8 cellular contexts compared by ENCODE assay signal in the genomic region with DNA sequence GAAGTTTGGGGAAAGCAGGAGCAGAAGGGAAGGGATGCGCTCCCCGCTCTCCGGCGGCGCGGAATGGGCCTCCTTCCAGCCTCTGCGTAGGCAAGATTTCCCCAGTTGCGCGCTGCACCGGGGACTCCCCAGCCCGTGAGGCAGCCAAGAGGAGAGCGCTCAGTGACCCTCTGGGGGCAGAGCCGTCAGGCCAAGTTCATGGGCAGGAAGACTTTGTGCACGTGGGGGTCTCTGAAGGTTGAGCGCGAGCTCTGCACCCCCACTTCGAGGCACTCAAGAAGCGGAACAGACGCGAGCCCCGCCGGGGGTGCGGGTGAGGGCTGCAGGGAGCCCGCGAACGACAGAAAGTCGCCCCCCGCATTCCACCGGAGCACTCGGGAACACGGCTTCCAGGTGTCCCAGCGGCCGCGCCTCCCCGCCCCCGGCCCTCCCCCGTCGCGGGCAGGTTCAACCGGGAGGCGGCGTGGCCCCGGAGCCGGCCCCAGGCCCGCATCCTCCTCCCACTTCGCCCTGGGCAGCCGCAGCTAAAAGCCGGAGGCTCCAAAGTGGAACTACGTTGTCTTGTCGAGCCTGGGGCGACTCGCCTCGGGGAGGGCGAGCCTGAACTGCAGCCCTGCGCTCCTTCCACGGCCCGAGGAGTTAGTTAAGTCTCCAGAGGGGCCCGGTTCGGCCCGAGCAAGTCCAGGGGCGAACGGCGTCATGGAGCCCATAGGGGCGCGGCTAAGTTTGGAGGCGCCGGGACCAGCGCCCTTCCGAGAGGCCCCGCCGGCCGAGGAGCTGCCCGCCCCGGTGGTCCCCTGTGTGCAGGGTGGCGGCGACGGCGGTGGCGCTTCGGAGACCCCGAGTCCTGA. TPM values are rescaled to one million over a fixed set of nuclear protein-coding genes. Genes with fewer than 3 reads are reported as not detected.
DNase-seq lines count a peak whose midpoint lies in the region; ATAC-seq and TF ChIP-seq lines count a peak whose summit lies in the region.

A gene (plus strand): TSS at position 555 of the 851 bp plus-strand sequence. CDS start 145 bp downstream, at position 700.

- TF ChIP-seq CTCF in psoas muscle (IDR thresholded peaks at IDR 0.05): no peak

- no peak within 1 kb of the TSS for H3K27ac Mint-ChIP-seq in activated T-helper 2 cell treated with anti-CD3 and anti-CD28 coated beads, Interferon-gamma antibody, Interleukin-2, Interleukin-4, amounts not matched to agents 10 μg/mL and 5 μg/mL and 100 μg/mL, durations not matched to agents 14 hours and 24 hours and 36 hours

- no peaks in the 10 kb centered on the region for H3K9me3 ChIP-seq in psoas muscle

- peaks cover 0 to 25% (median 5%) of the 10 kb centered on the region in 3 donors for H3K27me3 ChIP-seq in psoas muscle (ENCODE audit: insufficient read depth in 3 of 3, low read length in 2 of 3)

- H3K36me3 Mint-ChIP-seq in activated T-helper 2 cell treated with anti-CD3 and anti-CD28 coated beads, Interferon-gamma antibody, Interleukin-2, Interleukin-4, amounts not matched to agents 10 μg/mL and 5 μg/mL and 100 μg/mL, durations not matched to agents 14 hours and 24 hours and 36 hours (ENCODE audit: low read depth): no peaks in the 10 kb centered on the region

- ATAC-seq in GM21529 (IDR thresholded peaks at IDR 0.05; ENCODE audit: unreplicated experiment) (peak; percentile 47), left ventricle myocardium superior (peak; percentile 76), psoas muscle (peak; percentile 61 to 80 (median 72)), GM18858 (IDR thresholded peaks at IDR 0.05; ENCODE audit: unreplicated experiment) (no peak)

- H3K4me1 ChIP-seq in psoas muscle: peaks cover 3% of the 10 kb centered on the region

- intact Hi-C loops in activated T-helper 2 cell treated with anti-CD3 and anti-CD28 coated beads, Interferon-gamma antibody, Interleukin-2, Interleukin-4, amounts not matched to agents 10 μg/mL and 5 μg/mL and 100 μg/mL, durations not matched to agents 14 hours and 24 hours and 36 hours (cut with micrococcal nuclease): loop anchor here (5.0 kb wide), 1 partner anchor 917 kb away; no protein-coding TSS in a partner anchor
- intact Hi-C loops in left ventricle myocardium superior (cut with micrococcal nuclease): no loop called here
- intact Hi-C loops in psoas muscle (cut with DNase I): no loop called here

- H3K27me3 Mint-ChIP-seq in activated T-helper 2 cell treated with anti-CD3 and anti-CD28 coated beads, Interferon-gamma antibody, Interleukin-2, Interleukin-4, amounts not matched to agents 10 μg/mL and 5 μg/mL and 100 μg/mL, durations not matched to agents 14 hours and 24 hours and 36 hours (ENCODE audit: low read depth): peaks cover 65% of the 10 kb centered on the region

- H3K4me3 Mint-ChIP-seq in activated T-helper 2 cell treated with anti-CD3 and anti-CD28 coated beads, Interferon-gamma antibody, Interleukin-2, Interleukin-4, amounts not matched to agents 10 μg/mL and 5 μg/mL and 100 μg/mL, durations not matched to agents 14 hours and 24 hours and 36 hours (ENCODE audit: low read depth): peak within 1 kb of the TSS; percentile 76

- H3K4me3 ChIP-seq in psoas muscle: peak within 1 kb of the TSS; percentile 84

- no peaks in the 10 kb centered on the region for H3K9me3 Mint-ChIP-seq in activated T-helper 2 cell treated with anti-CD3 and anti-CD28 coated beads, Interferon-gamma antibody, Interleukin-2, Interleukin-4, amounts not matched to agents 10 μg/mL and 5 μg/mL and 100 μg/mL, durations not matched to agents 14 hours and 24 hours and 36 hours

- WGBS in psoas muscle, 3 donors: 0 to 2% (median 1%) methylated on average over 53 to 81 of the region's 81 CpGs

- peak within 1 kb of the TSS; percentile 71 for H3K27ac ChIP-seq in psoas muscle

- H3K4me1 Mint-ChIP-seq in activated T-helper 2 cell treated with anti-CD3 and anti-CD28 coated beads, Interferon-gamma antibody, Interleukin-2, Interleukin-4, amounts not matched to agents 10 μg/mL and 5 μg/mL and 100 μg/mL, durations not matched to agents 14 hours and 24 hours and 36 hours (ENCODE audit: low read depth): no peaks in the 10 kb centered on the region

- DNase-seq in Daoy (ENCODE audit: low read depth): peak; percentile 67
- peak; percentile 30 for DNase-seq in LHCN-M2 (ENCODE audit: low read depth)
- DNase-seq in activated T-helper 2 cell treated with anti-CD3 and anti-CD28 coated beads, Interferon-gamma antibody, Interleukin-2, Interleukin-4, amounts not matched to agents 10 μg/mL and 5 μg/mL and 100 μg/mL, durations not matched to agents 14 hours and 24 hours and 36 hours (ENCODE audit: low spot score): no peak
- peak; percentile 76 for DNase-seq in left ventricle myocardium superior
- DNase-seq in psoas muscle: peak; percentile 67 to 77
- DNase-seq in NCI-H1092 (lab: John Stamatoyannopoulos, UW): no peak

- H3K36me3 ChIP-seq in psoas muscle (ENCODE audit: insufficient read depth in 1 of 2, low read depth in 1 of 2): no peaks in the 10 kb centered on the region

RNA-seq across cellular contexts. Expression of the gene that starts here (rescaled TPM):
- 0.18 and 0.23 TPM in 2 replicates for total RNA-seq in Daoy (2014; rRNA removed; shearing (Covaris generic))
- total RNA-seq in LHCN-M2 (2014; rRNA removed) (0.29 and 0.38 TPM in 2 replicates), left ventricle myocardium superior (13.9 TPM), psoas muscle (under 1 TPM; 0.10 to 0.50 (median 0.33) TPM)
- polyA plus RNA-seq in LHCN-M2 (2012): 0.18 TPM
- 0.11 and 0.16 TPM in 2 replicates for total RNA-seq in activated T-helper 2 cell treated with anti-CD3 and anti-CD28 coated beads, Interferon-gamma antibody, Interleukin-2, Interleukin-4, amounts not matched to agents 10 μg/mL and 5 μg/mL and 100 μg/mL, durations not matched to agents 14 hours and 24 hours and 36 hours
- under 1 TPM; 0.06 to 0.13 (median 0.09) TPM for polyA plus RNA-seq in psoas muscle

Comparison
In these comparisons a context has a peak if more than half of its experiments do, and no peak if none do; other contexts are left out.
1. Peak in DNase-seq in Daoy; RNA of the gene not detected or under 1 TPM.
2. Peak in DNase-seq in LHCN-M2; RNA of the gene not detected or under 1 TPM.
3. Peak in DNase-seq, ATAC-seq, H3K4me3 ChIP-seq and H3K27ac ChIP-seq in psoas muscle; RNA of the gene not detected or under 1 TPM.